In the genomic region with DNA sequence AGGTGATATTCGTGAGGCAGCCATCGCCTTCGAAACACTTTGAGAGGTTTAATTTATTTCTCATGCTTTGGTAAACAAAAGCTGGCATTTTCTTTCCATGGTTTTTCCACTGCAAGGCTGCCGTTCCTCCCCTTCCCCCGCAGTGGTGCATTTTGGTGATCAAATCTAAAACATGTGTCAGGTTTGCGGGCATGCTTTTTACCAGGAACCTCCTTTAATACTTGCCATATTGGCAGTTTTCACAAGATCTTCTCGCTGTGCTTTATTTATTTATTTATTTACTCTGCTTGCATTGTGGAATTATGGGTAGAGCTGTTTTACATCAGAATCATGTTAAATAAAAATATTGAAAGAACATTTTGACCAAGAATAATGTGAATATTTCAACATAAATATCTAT, we compare ENCODE assay signal across 1 cellular context.
TF ChIP-seq lines count a peak whose summit lies in the region.

No MANE protein-coding gene starts in this region.

TF ChIP-seq in H1, 55 proteins besides CTCF, POLR2A, EP300 and RAD21:
- TF ChIP-seq PHF8 (conservative IDR thresholded peaks at IDR 0.05; ENCODE audit: low read depth, low read length) (no peak), SP2 (IDR thresholded peaks at IDR 0.05; ENCODE audit: low read length) (no peak), CHD7 (IDR thresholded peaks at IDR 0.05; ENCODE audit: insufficient replicate concordance, low read length) (no peak), SP1 (IDR thresholded peaks at IDR 0.05; ENCODE audit: low read depth, low read length) (no peak), RBBP5 (IDR thresholded peaks at IDR 0.05; ENCODE audit: borderline replicate concordance, low read depth, low read length) (no peak), NANOG (IDR thresholded peaks at IDR 0.05; ENCODE audit: insufficient read depth, low read depth, low read length, poor library complexity, severe bottlenecking) (no peak), CTBP2 (IDR thresholded peaks at IDR 0.05; ENCODE audit: borderline replicate concordance, insufficient read depth, insufficient read length, low read length) (no peak), SIN3A (conservative IDR thresholded peaks at IDR 0.05 in 1 of 2, IDR thresholded peaks at IDR 0.05 in 1 of 2; ENCODE audit: low read depth in 1 of 2, low read length in 2 of 2) (no peak), MAFK (IDR thresholded peaks at IDR 0.05; ENCODE audit: low read depth, low read length) (no peak)
